19 cellular contexts compared by ENCODE assay signal in genomic region chr5:169272731-169273401, GRCh38.
A peak's percentile ranks its signal among the peaks of the same experiment; 100 is the strongest.
DNase-seq lines count a peak whose midpoint lies in the region; ATAC-seq and TF ChIP-seq lines count a peak whose summit lies in the region.
"Had no signal": no experiment of that assay in that cellular context is flagged by ENCODE, and none has a peak within 500 bp of the region (broad histone marks: within the 10 kb centered on the region; RNA-seq: fewer than 3 reads in every experiment).

No MANE protein-coding gene starts in this region.

- peak overlapping the region; percentile 11 for H3K4me2 ChIP-seq in parathyroid adenoma (ENCODE audit: low read length)

- TF ChIP-seq CTCF in astrocyte of the cerebellum (IDR thresholded peaks at IDR 0.05; ENCODE audit: low read depth, low read length, missing control alignments) (no peak), parathyroid adenoma (IDR thresholded peaks at IDR 0.05) (no peak)

- no peaks in the 10 kb centered on the region for H3K9me3 ChIP-seq in parathyroid adenoma (ENCODE audit: control insufficient read depth, low read length)
- H3K9me3 ChIP-seq: tibial artery had no signal

- H3K4me1 ChIP-seq in parathyroid adenoma, result peaks cover 45% of the 10 kb centered on the region

- no peak overlapping the region for H3K9ac ChIP-seq in parathyroid adenoma

- H2AFZ ChIP-seq in parathyroid adenoma, result no peak overlapping the region

- H3K27ac ChIP-seq in parathyroid adenoma, result peak overlapping the region; percentile 90
- H3K27ac ChIP-seq: skin epidermis, tibial artery had no signal

- no peaks in the 10 kb centered on the region for H3K36me3 ChIP-seq in parathyroid adenoma (ENCODE audit: control insufficient read depth, insufficient read depth, low read length)

- H3K79me2 ChIP-seq in parathyroid adenoma, result peaks cover 30% of the 10 kb centered on the region

- H3K27me3 ChIP-seq in parathyroid adenoma (ENCODE audit: control insufficient read depth, insufficient read depth, low read length), result no peaks in the 10 kb centered on the region
- H3K27me3 ChIP-seq: tibial artery had no signal

- ATAC-seq in HG02571 (IDR thresholded peaks at IDR 0.05; ENCODE audit: unreplicated experiment), result no peak
- ATAC-seq: naive thymus-derived CD4-positive, alpha-beta T cell had no signal

- no peak overlapping the region for H3K4me3 ChIP-seq in astrocyte of the cerebellum (ENCODE audit: low read depth, low read length)
- H3K4me3 ChIP-seq in parathyroid adenoma (ENCODE audit: low read depth, low read length), result no peak overlapping the region
- H3K4me3 ChIP-seq: skin epidermis, tibial artery had no signal

- DNase-seq in DMS 273 treated with DMSO at 0.1 percent for 48 hours (lab: John Stamatoyannopoulos, UW) (peak; percentile 30), NCI-H187 treated with DMSO at 0.1 percent for 48 hours (lab: John Stamatoyannopoulos, UW) (peak; percentile 78), astrocyte of the cerebellum (ENCODE audit: low read depth) (peak; percentile 11), AG20443 (ENCODE audit: low spot score) (no peak), OCI-M2 (lab: John Stamatoyannopoulos, UW; ENCODE audit: unreplicated experiment) (no peak)
- DNase-seq in NK-92 treated with Interleukin-12 subunit alpha and Interleukin-12 subunit beta, amount 100 ng/mL, for 24 hours (lab: John Stamatoyannopoulos, UW), result no peak
- DNase-seq: activated CD4-positive, alpha-beta T cell treated with anti-CD3 and anti-CD28 coated beads for 1 hour; activated naive CD8-positive, alpha-beta T cell treated with anti-CD3 and anti-CD28 coated beads for 36 hours; CD8-positive, alpha-beta memory T cell; IMR-90; naive thymus-derived CD4-positive, alpha-beta T cell; NCI-H1694; NCI-H524 treated with DMSO at 0.1 percent for 48 hours; SHP77; stimulated activated naive CD4-positive, alpha-beta T cell; tibial artery had no signal

- in situ Hi-C loops in astrocyte of the cerebellum (cut with HindIII; ENCODE audit: low sequenced_read_pairs), result no loop called here

Comparison
In these comparisons a context has a peak if more than half of its experiments do, and no peak if none do; other contexts are left out.
1. DNase-seq: peak in DMS 273 treated with DMSO at 0.1 percent for 48 hours (single experiment), NCI-H187 treated with DMSO at 0.1 percent for 48 hours (single experiment) and astrocyte of the cerebellum (single experiment); none in AG20443 (single experiment), NK-92 treated with Interleukin-12 subunit alpha and Interleukin-12 subunit beta, amount 100 ng/mL, for 24 hours (single experiment) and OCI-M2 (single experiment).